16 cellular contexts compared by ENCODE assay signal in genomic region chr2:96759548-96759947, GRCh38. TPM values are rescaled to one million over a fixed set of nuclear protein-coding genes. Genes with fewer than 3 reads are reported as not detected.
DNase-seq lines count a peak whose midpoint lies in the region; TF ChIP-seq lines count a peak whose summit lies in the region.
"Had no signal": no experiment of that assay in that cellular context is flagged by ENCODE, and none has a peak within 500 bp of the region (broad histone marks: within the 10 kb centered on the region; RNA-seq: fewer than 3 reads in every experiment).

No MANE protein-coding gene starts in this region.

- no peaks in the 10 kb centered on the region for H3K27me3 Mint-ChIP-seq in activated naive CD4-positive, alpha-beta T cell treated with anti-CD3 and anti-CD28 coated beads for 36 hours (ENCODE audit: low read depth)
- no peaks in the 10 kb centered on the region for H3K27me3 Mint-ChIP-seq in activated CD4-positive, alpha-beta memory T cell treated with anti-CD3 and anti-CD28 coated beads, Interleukin-2, amount 10 ng/mL, durations not matched to agents 7 days and 5 days
- H3K27me3 Mint-ChIP-seq in glutamatergic neuron (ENCODE audit: unreplicated experiment) (peaks cover 2% of the 10 kb centered on the region), type B pancreatic cell (no peaks in the 10 kb centered on the region)

- no peak for DNase-seq in activated naive CD4-positive, alpha-beta T cell treated with anti-CD3 and anti-CD28 coated beads for 36 hours
- no peak for DNase-seq in activated naive CD4-positive, alpha-beta T cell (lab: John Stamatoyannopoulos, UW)
- DNase-seq in activated CD4-positive, alpha-beta memory T cell treated with anti-CD3 and anti-CD28 coated beads, Interleukin-2, amount 10 ng/mL, durations not matched to agents 7 days and 5 days: no peak
- DNase-seq in glutamatergic neuron (no peak), type B pancreatic cell (ENCODE audit: extremely low spot score, unreplicated experiment) (no peak), nucleus accumbens (lab: John Stamatoyannopoulos, UW) (no peak), prostate gland (ENCODE audit: low spot score) (no peak), ureter (ENCODE audit: low spot score) (no peak)
- DNase-seq: DMS53, Kasumi-1, left ventricle myocardium superior, NCI-H2029 treated with DMSO at 0.1 percent for 48 hours, NCI-H748 treated with DMSO at 0.1 percent for 48 hours, SHP77 treated with DMSO at 0.1 percent for 48 hours, upper lobe of right lung had no signal

- no peaks in the 10 kb centered on the region for H3K9me3 Mint-ChIP-seq in activated naive CD4-positive, alpha-beta T cell treated with anti-CD3 and anti-CD28 coated beads for 36 hours
- H3K9me3 Mint-ChIP-seq in activated CD4-positive, alpha-beta memory T cell treated with anti-CD3 and anti-CD28 coated beads, Interleukin-2, amount 10 ng/mL, durations not matched to agents 7 days and 5 days: no peaks in the 10 kb centered on the region
- H3K9me3 Mint-ChIP-seq in glutamatergic neuron (ENCODE audit: unreplicated experiment) (peaks cover 2% of the 10 kb centered on the region), type B pancreatic cell (no peaks in the 10 kb centered on the region)

- no peaks in the 10 kb centered on the region for H3K27me3 ChIP-seq in prostate gland (replicated peaks; ENCODE audit: insufficient read depth)
- H3K27me3 ChIP-seq: cardiac muscle cell, upper lobe of right lung had no signal

- intact Hi-C loops in activated naive CD4-positive, alpha-beta T cell treated with anti-CD3 and anti-CD28 coated beads for 36 hours (cut with micrococcal nuclease): no loop called here
- intact Hi-C loops in prostate gland (cut with DNase I): loop anchor here (1.0 kb wide), 1 partner anchor 17 kb away; no protein-coding TSS in a partner anchor

- no peaks in the 10 kb centered on the region for H3K9me3 ChIP-seq in prostate gland
- H3K9me3 ChIP-seq: upper lobe of right lung had no signal

- 95% methylated on average over 4 of the region's 4 CpGs for WGBS in prostate gland

- H3K36me3 Mint-ChIP-seq in activated naive CD4-positive, alpha-beta T cell treated with anti-CD3 and anti-CD28 coated beads for 36 hours (ENCODE audit: low read depth): no peaks in the 10 kb centered on the region
- no peaks in the 10 kb centered on the region for H3K36me3 Mint-ChIP-seq in activated CD4-positive, alpha-beta memory T cell treated with anti-CD3 and anti-CD28 coated beads, Interleukin-2, amount 10 ng/mL, durations not matched to agents 7 days and 5 days (ENCODE audit: low read depth)
- no peaks in the 10 kb centered on the region for H3K36me3 Mint-ChIP-seq in glutamatergic neuron (ENCODE audit: unreplicated experiment)
- no peaks in the 10 kb centered on the region for H3K36me3 Mint-ChIP-seq in type B pancreatic cell

- CTCF ChIA-PET in activated naive CD4-positive, alpha-beta T cell treated with anti-CD3 and anti-CD28 coated beads for 36 hours (lab: Charles Lee): interaction anchor here (1.0 to 2.6 kb wide), 4 partner anchors 18 to 98 kb away, joined by 3 to 12 read pairs (median 6); partner anchors contain the start of genes ANKRD39 and LMAN2L
- CTCF ChIA-PET in activated CD4-positive, alpha-beta memory T cell treated with anti-CD3 and anti-CD28 coated beads, Interleukin-2, amount 10 ng/mL, durations not matched to agents 7 days and 5 days (lab: Charles Lee): interaction anchor here (1.0 to 3.7 kb wide), 6 partner anchors 23 to 353 kb away, joined by 3 to 14 read pairs (median 6); no protein-coding TSS in a partner anchor

- peaks cover 6% of the 10 kb centered on the region for H3K4me1 ChIP-seq in prostate gland (replicated peaks)

- no peak for TF ChIP-seq POLR2A in prostate gland (IDR thresholded peaks at IDR 0.05)

- POLR2A ChIA-PET in activated CD4-positive, alpha-beta memory T cell treated with anti-CD3 and anti-CD28 coated beads, Interleukin-2, amount 10 ng/mL, durations not matched to agents 7 days and 5 days (lab: Charles Lee): interaction anchor here (1.1 to 2.5 kb wide), 4 partner anchors 10 to 122 kb away, joined by 3 to 10 read pairs (median 5); partner anchors contain the start of genes CNNM3 and KANSL3

- H3K27ac ChIP-seq in prostate gland: no peak overlapping the region
- H3K27ac ChIP-seq: cardiac muscle cell had no signal

- H3K27ac Mint-ChIP-seq in activated naive CD4-positive, alpha-beta T cell treated with anti-CD3 and anti-CD28 coated beads for 36 hours: peak overlapping the region; percentile 70
- no peak overlapping the region for H3K27ac Mint-ChIP-seq in activated CD4-positive, alpha-beta memory T cell treated with anti-CD3 and anti-CD28 coated beads, Interleukin-2, amount 10 ng/mL, durations not matched to agents 7 days and 5 days
- H3K27ac Mint-ChIP-seq in glutamatergic neuron (ENCODE audit: unreplicated experiment) (no peak overlapping the region), type B pancreatic cell (peak overlapping the region; percentile 88)

- H3K4me3 ChIP-seq in prostate gland: no peak overlapping the region

- peaks cover 46% of the 10 kb centered on the region for H3K4me1 Mint-ChIP-seq in activated naive CD4-positive, alpha-beta T cell treated with anti-CD3 and anti-CD28 coated beads for 36 hours (ENCODE audit: low read depth)
- H3K4me1 Mint-ChIP-seq in activated CD4-positive, alpha-beta memory T cell treated with anti-CD3 and anti-CD28 coated beads, Interleukin-2, amount 10 ng/mL, durations not matched to agents 7 days and 5 days: peaks cover 47% of the 10 kb centered on the region
- H3K4me1 Mint-ChIP-seq in glutamatergic neuron (ENCODE audit: low read depth, unreplicated experiment) (peaks cover 22% of the 10 kb centered on the region), type B pancreatic cell (ENCODE audit: unreplicated experiment) (peaks cover 43% of the 10 kb centered on the region)

- no peaks in the 10 kb centered on the region for H3K36me3 ChIP-seq in prostate gland
- H3K36me3 ChIP-seq: cardiac muscle cell, upper lobe of right lung had no signal

- TF ChIP-seq CTCF in glutamatergic neuron (IDR thresholded peaks at IDR 0.05; ENCODE audit: partially characterized antibody, unreplicated experiment) (no peak), type B pancreatic cell (conservative IDR thresholded peaks at IDR 0.05) (no peak), prostate gland (IDR thresholded peaks at IDR 0.05) (no peak)

- H3K4me3 Mint-ChIP-seq in activated naive CD4-positive, alpha-beta T cell treated with anti-CD3 and anti-CD28 coated beads for 36 hours: peak overlapping the region; percentile 81
- H3K4me3 Mint-ChIP-seq in activated CD4-positive, alpha-beta memory T cell treated with anti-CD3 and anti-CD28 coated beads, Interleukin-2, amount 10 ng/mL, durations not matched to agents 7 days and 5 days: peak overlapping the region; percentile 75
- H3K4me3 Mint-ChIP-seq in glutamatergic neuron (ENCODE audit: unreplicated experiment): peak overlapping the region; percentile 76
- peak overlapping the region; percentile 87 for H3K4me3 Mint-ChIP-seq in type B pancreatic cell

RNA-seq across cellular contexts. Expression of gene CNNM4, which starts 1.2 kb away (rescaled TPM):
- 1 to 10 TPM; 5.6 to 6.0 TPM for total RNA-seq in activated naive CD4-positive, alpha-beta T cell treated with anti-CD3 and anti-CD28 coated beads for 36 hours
- total RNA-seq in activated CD4-positive, alpha-beta memory T cell treated with anti-CD3 and anti-CD28 coated beads, Interleukin-2, amount 10 ng/mL, durations not matched to agents 7 days and 5 days: 1 to 10 TPM; 8.6 to 9.4 TPM
- 15.4 TPM for total RNA-seq in glutamatergic neuron (ENCODE audit: unreplicated experiment)
- 14.0 and 17.7 TPM in 2 replicates for total RNA-seq in type B pancreatic cell (ENCODE audit: low replicate concordance)
- 10 to 100 TPM in 1 of 2 donors, 1 to 10 TPM in 1; 9.2 to 13.9 TPM for total RNA-seq in prostate gland
- total RNA-seq in ureter: 16.0 TPM

RNA-seq across cellular contexts. Expression of gene LMAN2L, which starts 19.7 kb away (rescaled TPM):
- 1 to 10 TPM; 4.0 to 4.8 TPM for total RNA-seq in activated naive CD4-positive, alpha-beta T cell treated with anti-CD3 and anti-CD28 coated beads for 36 hours
- total RNA-seq in activated CD4-positive, alpha-beta memory T cell treated with anti-CD3 and anti-CD28 coated beads, Interleukin-2, amount 10 ng/mL, durations not matched to agents 7 days and 5 days: 10 to 100 TPM; 10.8 to 12.2 TPM
- total RNA-seq in glutamatergic neuron (ENCODE audit: unreplicated experiment) (14.0 TPM), type B pancreatic cell (ENCODE audit: low replicate concordance) (31.3 and 31.9 TPM in 2 replicates), prostate gland (10 to 100 TPM; 26.1 to 26.8 TPM), ureter (19.1 TPM)

RNA-seq across cellular contexts. Expression of gene CNNM3, which starts 56.5 kb away (rescaled TPM):
- 10 to 100 TPM; 17.3 to 19.9 TPM for total RNA-seq in activated naive CD4-positive, alpha-beta T cell treated with anti-CD3 and anti-CD28 coated beads for 36 hours
- 10 to 100 TPM; 26.6 to 28.5 TPM for total RNA-seq in activated CD4-positive, alpha-beta memory T cell treated with anti-CD3 and anti-CD28 coated beads, Interleukin-2, amount 10 ng/mL, durations not matched to agents 7 days and 5 days
- total RNA-seq in glutamatergic neuron (ENCODE audit: unreplicated experiment) (22.3 TPM), type B pancreatic cell (ENCODE audit: low replicate concordance) (28.3 and 30.8 TPM in 2 replicates), prostate gland (10 to 100 TPM; 29.7 to 29.8 TPM), ureter (18.9 TPM)

Comparison
In these comparisons a context has a peak if more than half of its experiments do, and no peak if none do; other contexts are left out.
1. H3K27ac Mint-ChIP-seq: peak in activated naive CD4-positive, alpha-beta T cell treated with anti-CD3 and anti-CD28 coated beads for 36 hours (single experiment) and type B pancreatic cell (single experiment); none in activated CD4-positive, alpha-beta memory T cell treated with anti-CD3 and anti-CD28 coated beads, Interleukin-2, amount 10 ng/mL, durations not matched to agents 7 days and 5 days (single experiment) and glutamatergic neuron (single experiment).
2. Peak in every context shown above with its lines, with median percentiles within 50 percentile points of each other: H3K4me3 Mint-ChIP-seq.